Comparison of ENCODE assay signal across 11 cellular contexts in the genomic region with DNA sequence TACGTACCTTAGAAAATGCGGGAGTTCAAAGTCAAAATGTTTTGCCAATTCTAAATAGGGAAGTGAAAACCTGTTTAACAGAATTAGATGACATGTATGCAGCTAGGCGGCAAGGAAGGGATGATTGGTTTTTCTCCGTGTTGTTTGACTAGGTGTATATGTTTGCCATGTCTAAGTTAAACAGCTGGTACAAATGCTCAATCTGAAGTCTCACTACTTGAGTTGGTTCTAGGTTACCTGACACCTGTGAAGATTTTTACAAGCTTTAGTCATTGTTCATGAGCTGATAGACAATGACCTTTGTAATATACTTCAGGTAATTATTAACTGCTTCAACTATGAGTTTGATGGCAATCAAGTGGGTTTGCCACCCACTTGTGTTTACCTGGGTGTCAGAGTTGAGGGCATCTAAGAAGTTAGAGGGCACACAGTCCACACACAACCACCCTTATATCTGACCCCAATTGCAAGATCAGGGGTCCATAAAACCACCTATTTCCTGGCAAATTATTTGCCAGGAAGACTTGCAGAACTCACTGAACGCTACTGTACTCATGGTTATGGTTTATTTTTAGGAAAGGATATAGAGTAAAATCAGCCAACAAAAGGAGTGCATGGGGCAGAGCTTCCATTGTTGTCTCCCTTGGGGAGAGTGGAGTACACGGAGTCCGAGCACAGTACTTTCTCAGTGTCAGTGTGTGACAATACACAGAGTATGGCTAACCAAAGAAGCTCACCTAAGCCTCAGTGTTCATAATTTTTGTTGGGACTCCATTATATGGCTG.
DNase-seq lines count a peak whose midpoint lies in the region; ATAC-seq and TF ChIP-seq lines count a peak whose summit lies in the region.
"Had no signal": no experiment of that assay in that cellular context is flagged by ENCODE, and none has a peak within 500 bp of the region (broad histone marks: within the 10 kb centered on the region; RNA-seq: fewer than 3 reads in every experiment).

No MANE protein-coding gene starts in this region.

- H3K4me1 Mint-ChIP-seq in mesothelial cell of epicardium, result no peaks in the 10 kb centered on the region
- no peaks in the 10 kb centered on the region for H3K4me1 Mint-ChIP-seq in activated T-cell treated with anti-CD3 and anti-CD28 coated beads, Interleukin-2, amount 50 U/mL, for 24 hours (ENCODE audit: low read depth)

- no peak overlapping the region for H4K91ac ChIP-seq in trophoblast cell (ENCODE audit: low read depth, low read length)

- no peak overlapping the region for H3K23ac ChIP-seq in trophoblast cell (ENCODE audit: low read length)

- H2BK12ac ChIP-seq in trophoblast cell (ENCODE audit: low read length), result no peak overlapping the region

- peak; percentile 90 for DNase-seq in HT-29 (ENCODE audit: low spot score)
- peak; percentile 41 for DNase-seq in hepatocyte (ENCODE audit: low spot score)
- DNase-seq in mesothelial cell of epicardium (ENCODE audit: low spot score in 2 of 2, unreplicated experiment in 2 of 2), result no peak
- DNase-seq in activated T-cell treated with anti-CD3 and anti-CD28 coated beads, Interleukin-2, amount 50 U/mL, for 24 hours, result no peak
- no peak for DNase-seq in trophoblast cell
- DNase-seq in effector memory CD4-positive, alpha-beta T cell, result no peak
- DNase-seq: NCI-H345, SW 1271 had no signal

- H2AK5ac ChIP-seq in trophoblast cell (ENCODE audit: low read length), result no peak overlapping the region

- H3K27me3 Mint-ChIP-seq in mesothelial cell of epicardium (ENCODE audit: low read depth), result no peaks in the 10 kb centered on the region
- no peaks in the 10 kb centered on the region for H3K27me3 Mint-ChIP-seq in activated T-cell treated with anti-CD3 and anti-CD28 coated beads, Interleukin-2, amount 50 U/mL, for 24 hours

- no peak for TF ChIP-seq CTCF in hepatocyte (IDR thresholded peaks at IDR 0.05; ENCODE audit: poor library complexity)
- no peak for TF ChIP-seq CTCF in mesothelial cell of epicardium (IDR thresholded peaks at IDR 0.05; ENCODE audit: unreplicated experiment)

- no peaks in the 10 kb centered on the region for H3K27me3 ChIP-seq in BLaER1 treated with 17β-estradiol and CSF1 and Interleukin-3, amounts not matched to agents 10 nM and 100 nM
- no peaks in the 10 kb centered on the region for H3K27me3 ChIP-seq in hepatocyte
- no peaks in the 10 kb centered on the region for H3K27me3 ChIP-seq in trophoblast cell (ENCODE audit: insufficient read depth, low read length)
- no peaks in the 10 kb centered on the region for H3K27me3 ChIP-seq in effector memory CD4-positive, alpha-beta T cell (replicated peaks; ENCODE audit: control insufficient read depth, insufficient read depth, low read length, poor library complexity, severe bottlenecking)

- H4K12ac ChIP-seq in trophoblast cell (ENCODE audit: low read depth, low read length), result no peak overlapping the region

- H3K79me1 ChIP-seq in trophoblast cell (ENCODE audit: low read length), result no peaks in the 10 kb centered on the region

- H3K36me3 ChIP-seq in BLaER1 treated with 17β-estradiol and CSF1 and Interleukin-3, amounts not matched to agents 10 nM and 100 nM, result peaks cover 0 to 9% (median 0%) of the 10 kb centered on the region in 11 experiments; a peak in 7 of 22 replicates
- H3K36me3 ChIP-seq in hepatocyte (replicated peaks; ENCODE audit: insufficient read depth, low read depth) (no peaks in the 10 kb centered on the region), trophoblast cell (ENCODE audit: control insufficient read depth in 1 of 2, insufficient read depth in 2 of 2, low read length in 2 of 2) (peaks cover 0 to 2% of the 10 kb centered on the region in 2 experiments)
- no peaks in the 10 kb centered on the region for H3K36me3 ChIP-seq in effector memory CD4-positive, alpha-beta T cell (ENCODE audit: control insufficient read depth, insufficient read depth, low read length)

- H3K27ac ChIP-seq in BLaER1 treated with 17β-estradiol and CSF1 and Interleukin-3, amounts not matched to agents 10 nM and 100 nM, result no peak overlapping the region
- peak overlapping the region; percentile 89 for H3K27ac ChIP-seq in hepatocyte
- H3K27ac ChIP-seq in trophoblast cell (ENCODE audit: low read depth, low read length), result no peak overlapping the region
- no peak overlapping the region for H3K27ac ChIP-seq in effector memory CD4-positive, alpha-beta T cell (ENCODE audit: insufficient read depth, low read length, poor library complexity, severe bottlenecking)
- H3K27ac ChIP-seq: parathyroid adenoma had no signal

- peaks cover 0 to 4% (median 0%) of the 10 kb centered on the region in 11 experiments; a peak in 2 of 22 replicates for H3K9me3 ChIP-seq in BLaER1 treated with 17β-estradiol and CSF1 and Interleukin-3, amounts not matched to agents 10 nM and 100 nM (replicated peaks in 1 of 11)
- H3K9me3 ChIP-seq in hepatocyte (ENCODE audit: low read depth), result no peaks in the 10 kb centered on the region
- no peaks in the 10 kb centered on the region for H3K9me3 ChIP-seq in trophoblast cell (ENCODE audit: insufficient read depth, low read depth, low read length)
- no peaks in the 10 kb centered on the region for H3K9me3 ChIP-seq in effector memory CD4-positive, alpha-beta T cell (ENCODE audit: control insufficient read depth, low read length)

- no peak overlapping the region for H2BK5ac ChIP-seq in trophoblast cell (ENCODE audit: low read depth, low read length, poor library complexity)

- H2AFZ ChIP-seq in hepatocyte (no peak overlapping the region), trophoblast cell (ENCODE audit: insufficient read depth, low read length, poor library complexity) (no peak overlapping the region)
- H2AFZ ChIP-seq: parathyroid adenoma had no signal

- H3K9me2 ChIP-seq in hepatocyte (replicated peaks; ENCODE audit: insufficient read depth), result no peaks in the 10 kb centered on the region

- peak overlapping the region in 10 of 11 experiments; percentile 5 to 83 (median 66); a peak in 19 of 22 replicates for H3K4me2 ChIP-seq in BLaER1 treated with 17β-estradiol and CSF1 and Interleukin-3, amounts not matched to agents 10 nM and 100 nM
- H3K4me2 ChIP-seq in hepatocyte, result peak overlapping the region; percentile 59
- H3K4me2 ChIP-seq in trophoblast cell (ENCODE audit: low read length), result no peak overlapping the region

- no peak overlapping the region for H2BK120ac ChIP-seq in trophoblast cell (ENCODE audit: insufficient read depth, low read length, poor library complexity)

- H3K14ac ChIP-seq in trophoblast cell (ENCODE audit: low read length), result no peak overlapping the region

- no peaks in the 10 kb centered on the region for H3K9me3 Mint-ChIP-seq in mesothelial cell of epicardium
- no peaks in the 10 kb centered on the region for H3K9me3 Mint-ChIP-seq in activated T-cell treated with anti-CD3 and anti-CD28 coated beads, Interleukin-2, amount 50 U/mL, for 24 hours

- H4K8ac ChIP-seq in trophoblast cell (ENCODE audit: low read depth, low read length), result no peak overlapping the region

- peak; percentile 84 for ATAC-seq in GM19395 (IDR thresholded peaks at IDR 0.05; ENCODE audit: unreplicated experiment)

- no peak overlapping the region for H3K9ac ChIP-seq in BLaER1 treated with 17β-estradiol and CSF1 and Interleukin-3, amounts not matched to agents 10 nM and 100 nM
- no peak overlapping the region for H3K9ac ChIP-seq in trophoblast cell (ENCODE audit: low read length)
- H3K9ac ChIP-seq: parathyroid adenoma had no signal

- H3K4me3 Mint-ChIP-seq in mesothelial cell of epicardium, result no peak overlapping the region
- no peak overlapping the region for H3K4me3 Mint-ChIP-seq in activated T-cell treated with anti-CD3 and anti-CD28 coated beads, Interleukin-2, amount 50 U/mL, for 24 hours

- 60% methylated on average over 7 of the region's 7 CpGs for WGBS in hepatocyte (ENCODE audit: low lambda C conversion rate, missing lambda C conversion rate)
- WGBS in trophoblast cell (ENCODE audit: extremely low coverage, insufficient coverage, insufficient read length), result no CpG with 5 or more reads among the region's 7 CpGs

- H3K18ac ChIP-seq in trophoblast cell (ENCODE audit: low read length), result no peak overlapping the region

- peaks cover 0 to 19% (median 12%) of the 10 kb centered on the region in 10 experiments; a peak in 17 of 20 replicates for H3K4me1 ChIP-seq in BLaER1 treated with 17β-estradiol and CSF1 and Interleukin-3, amounts not matched to agents 10 nM and 100 nM
- H3K4me1 ChIP-seq in hepatocyte (ENCODE audit: insufficient read depth) (peaks cover 10% of the 10 kb centered on the region), trophoblast cell (ENCODE audit: control insufficient read depth in 1 of 2, insufficient read depth in 2 of 2, low read length in 2 of 2) (no peaks in the 10 kb centered on the region)
- no peaks in the 10 kb centered on the region for H3K4me1 ChIP-seq in effector memory CD4-positive, alpha-beta T cell (ENCODE audit: control insufficient read depth, insufficient read depth, low read length, poor library complexity, severe bottlenecking)
- H3K4me1 ChIP-seq: parathyroid adenoma had no signal

- no peak overlapping the region for H3K4me3 ChIP-seq in BLaER1 treated with 17β-estradiol and CSF1 and Interleukin-3, amounts not matched to agents 10 nM and 100 nM
- no peak overlapping the region for H3K4me3 ChIP-seq in hepatocyte
- no peak overlapping the region for H3K4me3 ChIP-seq in trophoblast cell (ENCODE audit: low read depth, low read length)
- no peak overlapping the region for H3K4me3 ChIP-seq in effector memory CD4-positive, alpha-beta T cell (ENCODE audit: insufficient read depth, low read depth, low read length, poor library complexity, severe bottlenecking)

- no peaks in the 10 kb centered on the region for H4K20me1 ChIP-seq in BLaER1 treated with 17β-estradiol and CSF1 and Interleukin-3, amounts not matched to agents 10 nM and 100 nM
- H4K20me1 ChIP-seq in hepatocyte (ENCODE audit: insufficient read depth, poor library complexity, severe bottlenecking), result no peaks in the 10 kb centered on the region

- H3K4ac ChIP-seq in trophoblast cell (ENCODE audit: low read depth, low read length), result no peak overlapping the region

- peaks cover 10% of the 10 kb centered on the region for H3K36me3 Mint-ChIP-seq in mesothelial cell of epicardium
- peaks cover 5% of the 10 kb centered on the region for H3K36me3 Mint-ChIP-seq in activated T-cell treated with anti-CD3 and anti-CD28 coated beads, Interleukin-2, amount 50 U/mL, for 24 hours (ENCODE audit: low read depth)

- H3K79me2 ChIP-seq in hepatocyte (peaks cover 12% of the 10 kb centered on the region), trophoblast cell (ENCODE audit: control insufficient read depth, insufficient read depth, low read length, poor library complexity) (no peaks in the 10 kb centered on the region)

- no peak overlapping the region for H3K27ac Mint-ChIP-seq in mesothelial cell of epicardium
- H3K27ac Mint-ChIP-seq in activated T-cell treated with anti-CD3 and anti-CD28 coated beads, Interleukin-2, amount 50 U/mL, for 24 hours, result no peak overlapping the region

Comparison
In these comparisons a context has a peak if more than half of its experiments do, and no peak if none do; other contexts are left out.
1. DNase-seq: peak in HT-29 (single experiment) and hepatocyte (single experiment); none in mesothelial cell of epicardium (0 of 2), activated T-cell treated with anti-CD3 and anti-CD28 coated beads, Interleukin-2, amount 50 U/mL, for 24 hours (single experiment), trophoblast cell (0 of 2) and effector memory CD4-positive, alpha-beta T cell (0 of 3).